In the genomic region with DNA sequence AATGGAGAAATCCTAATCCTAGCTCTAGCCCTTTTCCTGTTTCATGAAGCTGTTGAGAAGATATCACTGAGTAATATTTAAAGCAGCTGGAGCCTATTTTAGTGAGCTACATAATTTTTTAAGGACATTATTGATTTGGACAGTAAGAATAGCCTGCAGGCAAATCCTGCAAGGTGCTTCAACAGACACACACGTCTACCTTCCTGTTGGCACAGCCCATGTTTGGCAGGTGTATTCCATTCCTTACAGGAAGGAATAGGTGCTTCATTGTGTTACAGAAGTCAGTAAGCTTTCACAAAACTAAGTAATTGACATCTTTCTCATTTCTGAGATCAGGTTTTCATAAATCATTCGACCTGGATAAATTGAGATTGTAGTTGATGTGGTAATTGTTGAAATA, we compare ENCODE assay signal across 34 cellular contexts. TPM values are rescaled to one million over a fixed set of nuclear protein-coding genes. Genes with fewer than 3 reads are reported as not detected.
DNase-seq lines count a peak whose midpoint lies in the region; ATAC-seq and TF ChIP-seq lines count a peak whose summit lies in the region.
"Had no signal": no experiment of that assay in that cellular context is flagged by ENCODE, and none has a peak within 500 bp of the region (broad histone marks: within the 10 kb centered on the region; RNA-seq: fewer than 3 reads in every experiment).

No MANE protein-coding gene starts in this region.

- H3K9me3 Mint-ChIP-seq in H9 = no peaks in the 10 kb centered on the region
- H3K9me3 Mint-ChIP-seq in activated T-helper 1 cell treated with anti-CD3 and anti-CD28 coated beads, Interleukin-12 subunit alpha, Interleukin-12 subunit beta, Interleukin-2, Interleukin-4 antibody, amounts not matched to agents 30 ng/mL and 10 ng/mL and 1 ng/mL, durations not matched to agents 14 hours and 24 hours and 36 hours = no peaks in the 10 kb centered on the region
- H3K9me3 Mint-ChIP-seq: activated naive CD4-positive, alpha-beta T cell treated with anti-CD3 and anti-CD28 coated beads, Interleukin-2, amount 50 U/mL, for 24 hours; activated T-cell treated with anti-CD3 and anti-CD28 coated beads, Interleukin-2, amount 50 U/mL, for 72 hours; nephron had no signal

- no peaks in the 10 kb centered on the region for H3K23me2 ChIP-seq in H9 (ENCODE audit: insufficient read length, low read depth, low read length, poor library complexity, severe bottlenecking)

- DNase-seq in DMS53 (lab: John Stamatoyannopoulos, UW) (peak; percentile 46), NCI-H2081 (lab: John Stamatoyannopoulos, UW) (peak; percentile 22 to 81), PC-3 (peak; percentile 74), left lung (no peak), H9 (no peak), occipital lobe (lab: John Stamatoyannopoulos, UW) (no peak)
- DNase-seq in activated CD4-positive, alpha-beta T cell treated with anti-CD3 and anti-CD28 coated beads for 4 hours = no peak
- no peak for DNase-seq in activated T-helper 1 cell treated with anti-CD3 and anti-CD28 coated beads, Interleukin-12 subunit alpha, Interleukin-12 subunit beta, Interleukin-2, Interleukin-4 antibody, amounts not matched to agents 30 ng/mL and 10 ng/mL and 1 ng/mL, durations not matched to agents 14 hours and 24 hours and 36 hours (ENCODE audit: low spot score)
- DNase-seq: activated CD4-positive, alpha-beta T cell treated with anti-CD3 and anti-CD28 coated beads for 36 hours; activated T-cell treated with anti-CD3 and anti-CD28 coated beads, Interleukin-2, amount 50 U/mL, for 72 hours; anterior cingulate cortex; central memory CD4-positive, alpha-beta T cell; GF-D8; immature natural killer cell; left ventricle myocardium inferior; MG63; NCI-H187 treated with DMSO at 0.1 percent for 48 hours; NCI-H526 treated with DMSO at 0.1 percent for 48 hours; right lobe of liver; SIG-M5; stimulated activated CD4-positive, alpha-beta T cell treated with anti-CD3 and anti-CD28 coated beads, Interleukin-15, amount 100 ng/mL, for 24 hours; stimulated activated CD8-positive, alpha-beta memory T cell treated with anti-CD3 and anti-CD28 coated beads, Interleukin-4, amount 100 ng/mL, for 48 hours; upper lobe of left lung had no signal

- H3K23ac ChIP-seq in H9 (ENCODE audit: insufficient read length, low read depth, low read length) = no peak overlapping the region

- H3K36me3 ChIP-seq in PC-3 (ENCODE audit: low read depth, low read length) (no peaks in the 10 kb centered on the region), left lung (no peaks in the 10 kb centered on the region)
- H3K36me3 ChIP-seq: left ventricle myocardium inferior, MG63, right lobe of liver, upper lobe of left lung had no signal

- H3K27me3 ChIP-seq in PC-3 (ENCODE audit: low read length) = no peaks in the 10 kb centered on the region
- H3K27me3 ChIP-seq in left lung = no peaks in the 10 kb centered on the region
- no peaks in the 10 kb centered on the region for H3K27me3 ChIP-seq in H9 (ENCODE audit: insufficient read depth, low read length)
- H3K27me3 ChIP-seq: foreskin keratinocyte, hepatocyte, MG63, right lobe of liver, upper lobe of left lung had no signal

- H3K9me3 ChIP-seq in PC-3 (ENCODE audit: low read length) = no peaks in the 10 kb centered on the region
- no peaks in the 10 kb centered on the region for H3K9me3 ChIP-seq in left lung
- no peaks in the 10 kb centered on the region for H3K9me3 ChIP-seq in H9 (ENCODE audit: control insufficient read depth, low read depth, low read length)
- H3K9me3 ChIP-seq: left ventricle myocardium inferior, MG63, right lobe of liver, upper lobe of left lung had no signal

- BruUV-seq in PC-3 (replicated peaks; lab: Mats Ljungman, UMichigan) = no TSS peak

- H3K4me3 ChIP-seq in PC-3 (ENCODE audit: low read length) (no peak overlapping the region), left lung (no peak overlapping the region)
- H3K4me3 ChIP-seq: hepatocyte, left ventricle myocardium inferior, MG63, right lobe of liver, upper lobe of left lung had no signal

- TF ChIP-seq CTCF in PC-3 (conservative IDR thresholded peaks at IDR 0.05; ENCODE audit: low read depth, low read length) (no peak), left lung (IDR thresholded peaks at IDR 0.05) (no peak), H9 (conservative IDR thresholded peaks at IDR 0.05) (no peak)

- POLR2A ChIA-PET in PC-3 (lab: Charles Lee; ENCODE audit: unreplicated experiment) = interaction anchor here (0.6 kb wide), 1 partner anchor 43 kb away, joined by 3 read pairs; no protein-coding TSS in a partner anchor

- no peak overlapping the region for H3K4me3 Mint-ChIP-seq in H9
- no peak overlapping the region for H3K4me3 Mint-ChIP-seq in activated T-helper 1 cell treated with anti-CD3 and anti-CD28 coated beads, Interleukin-12 subunit alpha, Interleukin-12 subunit beta, Interleukin-2, Interleukin-4 antibody, amounts not matched to agents 30 ng/mL and 10 ng/mL and 1 ng/mL, durations not matched to agents 14 hours and 24 hours and 36 hours
- H3K4me3 Mint-ChIP-seq: activated CD4-positive, alpha-beta T cell treated with anti-CD3 and anti-CD28 coated beads for 36 hours; activated naive CD4-positive, alpha-beta T cell treated with anti-CD3 and anti-CD28 coated beads, Interleukin-2, amount 50 U/mL, for 24 hours; activated T-cell treated with anti-CD3 and anti-CD28 coated beads, Interleukin-2, amount 50 U/mL, for 72 hours; IgD-negative memory B cell; immature natural killer cell; mesothelial cell of epicardium; nephron had no signal

- no peak overlapping the region for H4K5ac ChIP-seq in H9 (ENCODE audit: insufficient read length, low read depth, low read length)

- no peaks in the 10 kb centered on the region for H3F3A ChIP-seq in PC-3 (ENCODE audit: low read length, unreplicated experiment)

- WGBS in H9 (ENCODE audit: extremely low coverage, insufficient read length, low lambda C conversion rate) = no CpG with 5 or more reads among the region's 2 CpGs

- no peak overlapping the region for H3K18ac ChIP-seq in H9 (ENCODE audit: insufficient read length, low read depth, low read length)

- H2BK120ac ChIP-seq in H9 (ENCODE audit: low read depth, low read length, poor library complexity, severe bottlenecking) = no peak overlapping the region

- H3K79me2 ChIP-seq in PC-3 (ENCODE audit: low read length) = no peaks in the 10 kb centered on the region
- no peaks in the 10 kb centered on the region for H3K79me2 ChIP-seq in H9 (ENCODE audit: insufficient read depth, low read length)
- H3K79me2 ChIP-seq: hepatocyte, parathyroid adenoma had no signal

- H2BK5ac ChIP-seq in H9 (ENCODE audit: insufficient read length, low read length) = no peak overlapping the region

- no peaks in the 10 kb centered on the region for H3K27me3 Mint-ChIP-seq in H9 (ENCODE audit: low read depth)
- H3K27me3 Mint-ChIP-seq in activated T-helper 1 cell treated with anti-CD3 and anti-CD28 coated beads, Interleukin-12 subunit alpha, Interleukin-12 subunit beta, Interleukin-2, Interleukin-4 antibody, amounts not matched to agents 30 ng/mL and 10 ng/mL and 1 ng/mL, durations not matched to agents 14 hours and 24 hours and 36 hours (ENCODE audit: insufficient read depth) = no peaks in the 10 kb centered on the region
- H3K27me3 Mint-ChIP-seq: activated CD4-positive, alpha-beta T cell treated with anti-CD3 and anti-CD28 coated beads for 36 hours; activated naive CD4-positive, alpha-beta T cell treated with anti-CD3 and anti-CD28 coated beads, Interleukin-2, amount 50 U/mL, for 24 hours; IgD-negative memory B cell had no signal

- H3K9me2 ChIP-seq in PC-3 (replicated peaks; ENCODE audit: low read length) = no peaks in the 10 kb centered on the region

- H3K9ac ChIP-seq in PC-3 (ENCODE audit: low read length) = no peak overlapping the region
- no peak overlapping the region for H3K9ac ChIP-seq in H9 (ENCODE audit: extremely low read depth, insufficient read length, low read length)
- H3K9ac ChIP-seq: parathyroid adenoma had no signal

- no peak overlapping the region for H2AK5ac ChIP-seq in H9 (ENCODE audit: insufficient read length, low read length)

- no peak overlapping the region for H2AFZ ChIP-seq in PC-3 (ENCODE audit: low read length)
- H2AFZ ChIP-seq in H9 (ENCODE audit: low read length) = no peak overlapping the region
- H2AFZ ChIP-seq: hepatocyte, parathyroid adenoma had no signal

- no peak overlapping the region for H3K14ac ChIP-seq in H9 (ENCODE audit: insufficient read depth, low read length)

- intact Hi-C loops in PC-3 (cut with micrococcal nuclease) = no loop called here
- intact Hi-C loops in left lung (cut with DNase I) = no loop called here
- intact Hi-C loops in activated T-helper 1 cell treated with anti-CD3 and anti-CD28 coated beads, Interleukin-12 subunit alpha, Interleukin-12 subunit beta, Interleukin-2, Interleukin-4 antibody, amounts not matched to agents 30 ng/mL and 10 ng/mL and 1 ng/mL, durations not matched to agents 14 hours and 24 hours and 36 hours (cut with micrococcal nuclease) = no loop called here

- no peak overlapping the region for H2BK15ac ChIP-seq in H9 (ENCODE audit: low read depth, low read length)

- H3K4me1 Mint-ChIP-seq in H9 = no peaks in the 10 kb centered on the region
- no peaks in the 10 kb centered on the region for H3K4me1 Mint-ChIP-seq in activated T-helper 1 cell treated with anti-CD3 and anti-CD28 coated beads, Interleukin-12 subunit alpha, Interleukin-12 subunit beta, Interleukin-2, Interleukin-4 antibody, amounts not matched to agents 30 ng/mL and 10 ng/mL and 1 ng/mL, durations not matched to agents 14 hours and 24 hours and 36 hours (ENCODE audit: low read depth)
- H3K4me1 Mint-ChIP-seq: activated CD4-positive, alpha-beta T cell treated with anti-CD3 and anti-CD28 coated beads for 36 hours; activated naive CD4-positive, alpha-beta T cell treated with anti-CD3 and anti-CD28 coated beads, Interleukin-2, amount 50 U/mL, for 24 hours; IgD-negative memory B cell; immature natural killer cell; nephron had no signal

- H4K20me1 ChIP-seq in PC-3 (ENCODE audit: low read length) = no peaks in the 10 kb centered on the region
- no peaks in the 10 kb centered on the region for H4K20me1 ChIP-seq in H9 (ENCODE audit: control insufficient read depth, insufficient read depth, insufficient read length)

- peak overlapping the region; percentile 13; the same call in 1 of the 2 replicates for H3K4me2 ChIP-seq in PC-3 (ENCODE audit: low read length)
- no peak overlapping the region for H3K4me2 ChIP-seq in H9 (ENCODE audit: insufficient read depth, insufficient read length, low read length)
- H3K4me2 ChIP-seq: hepatocyte had no signal

- no peaks in the 10 kb centered on the region for H3K79me1 ChIP-seq in H9 (ENCODE audit: insufficient read depth, low read depth, low read length, poor library complexity, severe bottlenecking)

- no peak overlapping the region for H3T11ph ChIP-seq in H9 (ENCODE audit: low read length)

- no peak overlapping the region for H4K8ac ChIP-seq in H9 (replicated peaks; ENCODE audit: insufficient read length, low read depth, low read length)

- H3K27ac ChIP-seq in PC-3 (ENCODE audit: low read length) = peak overlapping the region; percentile 5; the same call in 1 of the 2 replicates
- no peak overlapping the region for H3K27ac ChIP-seq in left lung
- H3K27ac ChIP-seq in H9 (ENCODE audit: insufficient read length, low read depth, low read length) = no peak overlapping the region
- H3K27ac ChIP-seq: C4-2B, foreskin keratinocyte, hepatocyte, left ventricle myocardium inferior, parathyroid adenoma, right lobe of liver, upper lobe of left lung had no signal

- ATAC-seq in PC-3 (peak; percentile 19), left lung (peak; percentile 26)
- ATAC-seq: activated CD4-positive, alpha-beta T cell treated with anti-CD3 and anti-CD28 coated beads for 36 hours; activated T-cell treated with anti-CD3 and anti-CD28 coated beads, Interleukin-2, amount 50 U/mL, for 72 hours; foreskin keratinocyte had no signal

- H3K56ac ChIP-seq in H9 (ENCODE audit: insufficient read length, low read depth, low read length) = no peak overlapping the region

- no peak overlapping the region for H3K27ac Mint-ChIP-seq in H9
- no peak overlapping the region for H3K27ac Mint-ChIP-seq in activated T-helper 1 cell treated with anti-CD3 and anti-CD28 coated beads, Interleukin-12 subunit alpha, Interleukin-12 subunit beta, Interleukin-2, Interleukin-4 antibody, amounts not matched to agents 30 ng/mL and 10 ng/mL and 1 ng/mL, durations not matched to agents 14 hours and 24 hours and 36 hours
- H3K27ac Mint-ChIP-seq: activated CD4-positive, alpha-beta T cell treated with anti-CD3 and anti-CD28 coated beads for 36 hours; activated naive CD4-positive, alpha-beta T cell treated with anti-CD3 and anti-CD28 coated beads, Interleukin-2, amount 50 U/mL, for 24 hours; activated T-cell treated with anti-CD3 and anti-CD28 coated beads, Interleukin-2, amount 50 U/mL, for 72 hours; IgD-negative memory B cell; immature natural killer cell; mesothelial cell of epicardium; nephron had no signal

- no peak overlapping the region for H2BK12ac ChIP-seq in H9 (ENCODE audit: insufficient read length, low read depth, low read length)

- H3K4ac ChIP-seq in H9 (ENCODE audit: low read depth, low read length) = no peak overlapping the region

- H3K4me1 ChIP-seq in PC-3 (ENCODE audit: insufficient read depth, low read length) (peaks cover 53% of the 10 kb centered on the region), left lung (peaks cover 0 to 4% of the 10 kb centered on the region in 2 donors), H9 (ENCODE audit: insufficient read depth, low read length) (no peaks in the 10 kb centered on the region)
- H3K4me1 ChIP-seq: foreskin keratinocyte, left ventricle myocardium inferior, parathyroid adenoma, upper lobe of left lung had no signal

- no peak overlapping the region for H4K91ac ChIP-seq in H9 (ENCODE audit: insufficient read length, low read depth, low read length)

- CTCF ChIA-PET in PC-3 (lab: Charles Lee) = no interaction called here

- H3K36me3 Mint-ChIP-seq in H9 (ENCODE audit: insufficient read depth in 1 of 3, low read depth in 3 of 3) = no peaks in the 10 kb centered on the region
- H3K36me3 Mint-ChIP-seq in activated T-helper 1 cell treated with anti-CD3 and anti-CD28 coated beads, Interleukin-12 subunit alpha, Interleukin-12 subunit beta, Interleukin-2, Interleukin-4 antibody, amounts not matched to agents 30 ng/mL and 10 ng/mL and 1 ng/mL, durations not matched to agents 14 hours and 24 hours and 36 hours (ENCODE audit: low read depth) = no peaks in the 10 kb centered on the region
- H3K36me3 Mint-ChIP-seq: activated naive CD4-positive, alpha-beta T cell treated with anti-CD3 and anti-CD28 coated beads, Interleukin-2, amount 50 U/mL, for 24 hours; IgD-negative memory B cell; immature natural killer cell; mesothelial cell of epicardium had no signal

- H2BK20ac ChIP-seq in H9 (ENCODE audit: low read depth, low read length, poor library complexity, severe bottlenecking) = no peak overlapping the region

RNA-seq across cellular contexts. Expression of gene FOXA1, which starts 50.6 kb away (rescaled TPM):
- 212 and 249 TPM in 2 replicates for total RNA-seq in PC-3 (2014; rRNA removed)
- total RNA-seq in left lung = 10 to 100 TPM; 30.2 to 33.6 TPM
- total RNA-seq in H9 (2021) = 0.07 and 0.31 TPM in 2 replicates
- total RNA-seq in occipital lobe = not detected
- 0.31 TPM in 1 of 2 replicates, not detected in the other for total RNA-seq in activated T-helper 1 cell treated with anti-CD3 and anti-CD28 coated beads, Interleukin-12 subunit alpha, Interleukin-12 subunit beta, Interleukin-2, Interleukin-4 antibody, amounts not matched to agents 30 ng/mL and 10 ng/mL and 1 ng/mL, durations not matched to agents 14 hours and 24 hours and 36 hours
- total RNA-seq: dermis microvascular lymphatic vessel endothelial cell, foreskin keratinocyte, left ventricle myocardium inferior had no signal

RNA-seq across cellular contexts. Expression of gene TTC6, which starts 51.0 kb away (rescaled TPM):
- 13.4 and 18.0 TPM in 2 replicates for total RNA-seq in PC-3 (2014; rRNA removed)
- total RNA-seq in left lung = 1 to 10 TPM; 3.2 to 7.1 TPM
- 0.24 and 0.33 TPM in 2 replicates for total RNA-seq in H9 (2021)
- 0.62 TPM for total RNA-seq in occipital lobe
- total RNA-seq in activated T-helper 1 cell treated with anti-CD3 and anti-CD28 coated beads, Interleukin-12 subunit alpha, Interleukin-12 subunit beta, Interleukin-2, Interleukin-4 antibody, amounts not matched to agents 30 ng/mL and 10 ng/mL and 1 ng/mL, durations not matched to agents 14 hours and 24 hours and 36 hours = not detected in 2 replicates
- total RNA-seq: activated CD4-positive, alpha-beta T cell treated with anti-CD3 and anti-CD28 coated beads for 36 hours; activated CD8-positive, alpha-beta memory T cell treated with anti-CD3 and anti-CD28 coated beads for 36 hours; activated T-cell treated with anti-CD3 and anti-CD28 coated beads, Interleukin-2, amount 50 U/mL, for 72 hours; epithelial cell of proximal tubule; foreskin keratinocyte; left ventricle myocardium inferior had no signal

Comparison
In these comparisons a context has a peak if more than half of its experiments do, and no peak if none do; other contexts are left out.
1. DNase-seq: peak in DMS53 (single experiment), NCI-H2081 (2 of 2) and PC-3 (single experiment); none in left lung (0 of 2), H9 (single experiment), occipital lobe (single experiment), activated CD4-positive, alpha-beta T cell treated with anti-CD3 and anti-CD28 coated beads for 4 hours (0 of 2) and activated T-helper 1 cell treated with anti-CD3 and anti-CD28 coated beads, Interleukin-12 subunit alpha, Interleukin-12 subunit beta, Interleukin-2, Interleukin-4 antibody, amounts not matched to agents 30 ng/mL and 10 ng/mL and 1 ng/mL, durations not matched to agents 14 hours and 24 hours and 36 hours (single experiment).
2. RNA of gene FOXA1, which starts 50.6 kb away (total RNA-seq): 212 to 249 TPM in PC-3 and 30.2 to 33.6 TPM in left lung; 0.31 TPM in activated T-helper 1 cell treated with anti-CD3 and anti-CD28 coated beads, Interleukin-12 subunit alpha, Interleukin-12 subunit beta, Interleukin-2, Interleukin-4 antibody, amounts not matched to agents 30 ng/mL and 10 ng/mL and 1 ng/mL, durations not matched to agents 14 hours and 24 hours and 36 hours, 0.07 to 0.31 TPM in H9 and not detected in occipital lobe (single experiment); every median in the first group is over 10 times any median in the second.